1 cellular context compared by ENCODE assay signal in the genomic region with DNA sequence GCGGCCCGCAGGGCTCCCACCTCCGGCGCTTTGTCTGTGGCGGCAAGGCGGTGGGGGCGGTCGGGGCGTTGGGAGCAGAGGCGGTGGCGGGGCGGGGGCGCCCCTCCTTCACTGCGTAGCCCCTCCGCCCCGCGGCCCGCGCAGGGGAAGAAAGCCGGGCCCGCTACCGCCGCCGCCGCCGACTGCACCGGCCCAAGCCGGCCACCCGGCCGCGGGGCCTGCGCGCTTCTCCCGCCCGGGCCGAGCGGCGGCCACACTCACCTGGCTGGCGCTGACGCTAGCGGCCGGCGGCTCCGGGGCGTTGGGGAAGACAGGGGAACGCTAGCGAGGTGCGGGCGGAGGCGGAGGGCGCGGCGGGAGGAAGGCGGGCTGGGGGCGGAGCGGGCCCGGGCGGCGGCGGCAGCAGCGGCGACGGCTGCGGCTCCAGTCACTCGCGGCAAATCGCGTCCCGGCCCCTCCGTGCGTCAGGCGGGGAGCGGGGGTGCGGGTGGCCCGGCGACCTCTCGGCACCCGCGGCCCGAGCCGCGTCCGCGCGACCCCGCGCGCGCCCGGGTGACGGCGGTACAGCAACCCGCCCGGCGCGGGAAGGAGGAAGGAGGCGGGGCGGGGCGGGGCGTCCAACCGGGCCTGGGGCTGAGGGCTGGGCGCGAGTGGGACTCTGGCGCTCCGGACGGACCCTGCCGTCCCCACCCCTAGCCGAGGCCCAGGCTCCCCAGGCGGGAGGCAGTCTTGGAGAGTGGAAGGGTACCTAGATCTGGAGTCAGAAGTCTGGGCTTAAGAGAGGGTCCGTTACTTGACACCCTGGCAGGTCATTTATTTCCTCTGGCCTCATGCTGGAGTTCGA.
A peak's percentile ranks its signal among the peaks of the same experiment; 100 is the strongest.
TF ChIP-seq lines count a peak whose summit lies in the region.

A gene with protein sequence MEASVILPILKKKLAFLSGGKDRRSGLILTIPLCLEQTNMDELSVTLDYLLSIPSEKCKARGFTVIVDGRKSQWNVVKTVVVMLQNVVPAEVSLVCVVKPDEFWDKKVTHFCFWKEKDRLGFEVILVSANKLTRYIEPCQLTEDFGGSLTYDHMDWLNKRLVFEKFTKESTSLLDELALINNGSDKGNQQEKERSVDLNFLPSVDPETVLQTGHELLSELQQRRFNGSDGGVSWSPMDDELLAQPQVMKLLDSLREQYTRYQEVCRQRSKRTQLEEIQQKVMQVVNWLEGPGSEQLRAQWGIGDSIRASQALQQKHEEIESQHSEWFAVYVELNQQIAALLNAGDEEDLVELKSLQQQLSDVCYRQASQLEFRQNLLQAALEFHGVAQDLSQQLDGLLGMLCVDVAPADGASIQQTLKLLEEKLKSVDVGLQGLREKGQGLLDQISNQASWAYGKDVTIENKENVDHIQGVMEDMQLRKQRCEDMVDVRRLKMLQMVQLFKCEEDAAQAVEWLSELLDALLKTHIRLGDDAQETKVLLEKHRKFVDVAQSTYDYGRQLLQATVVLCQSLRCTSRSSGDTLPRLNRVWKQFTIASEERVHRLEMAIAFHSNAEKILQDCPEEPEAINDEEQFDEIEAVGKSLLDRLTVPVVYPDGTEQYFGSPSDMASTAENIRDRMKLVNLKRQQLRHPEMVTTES (minus strand): TSS at position 595 of the 844 bp plus-strand sequence. CDS start 72,991 bp downstream, outside the sequence.

TF ChIP-seq in HepG2, 621 proteins besides CTCF, POLR2A, EP300 and RAD21 (continued from another document and continues in another):
- TF ChIP-seq NKX3-1 (CRISPR knock-in tag; IDR thresholded peaks at IDR 0.05) = 0 out of 2 replicates have a peak, but pooled peaks have one; percentile 16
- TF ChIP-seq KLF16 (CRISPR knock-in tag; IDR thresholded peaks at IDR 0.05) = no peak
- TF ChIP-seq RORA (CRISPR knock-in tag; IDR thresholded peaks at IDR 0.05) = no peak
- TF ChIP-seq HDAC1 (CRISPR knock-in tag; IDR thresholded peaks at IDR 0.05) = no peak
- peak; percentile 56; the same call in 1 of the 2 replicates for TF ChIP-seq ZNF350 (CRISPR knock-in tag; IDR thresholded peaks at IDR 0.05; ENCODE audit: borderline replicate concordance, low read depth)
- no peak; the same call in 1 of the 2 replicates for TF ChIP-seq ZNF777 (CRISPR knock-in tag; IDR thresholded peaks at IDR 0.05)
- TF ChIP-seq, protein P1, sequence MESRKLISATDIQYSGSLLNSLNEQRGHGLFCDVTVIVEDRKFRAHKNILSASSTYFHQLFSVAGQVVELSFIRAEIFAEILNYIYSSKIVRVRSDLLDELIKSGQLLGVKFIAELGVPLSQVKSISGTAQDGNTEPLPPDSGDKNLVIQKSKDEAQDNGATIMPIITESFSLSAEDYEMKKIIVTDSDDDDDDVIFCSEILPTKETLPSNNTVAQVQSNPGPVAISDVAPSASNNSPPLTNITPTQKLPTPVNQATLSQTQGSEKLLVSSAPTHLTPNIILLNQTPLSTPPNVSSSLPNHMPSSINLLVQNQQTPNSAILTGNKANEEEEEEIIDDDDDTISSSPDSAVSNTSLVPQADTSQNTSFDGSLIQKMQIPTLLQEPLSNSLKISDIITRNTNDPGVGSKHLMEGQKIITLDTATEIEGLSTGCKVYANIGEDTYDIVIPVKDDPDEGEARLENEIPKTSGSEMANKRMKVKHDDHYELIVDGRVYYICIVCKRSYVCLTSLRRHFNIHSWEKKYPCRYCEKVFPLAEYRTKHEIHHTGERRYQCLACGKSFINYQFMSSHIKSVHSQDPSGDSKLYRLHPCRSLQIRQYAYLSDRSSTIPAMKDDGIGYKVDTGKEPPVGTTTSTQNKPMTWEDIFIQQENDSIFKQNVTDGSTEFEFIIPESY (CRISPR knock-in tag; IDR thresholded peaks at IDR 0.05) = no peak
- TF ChIP-seq, protein P2, sequence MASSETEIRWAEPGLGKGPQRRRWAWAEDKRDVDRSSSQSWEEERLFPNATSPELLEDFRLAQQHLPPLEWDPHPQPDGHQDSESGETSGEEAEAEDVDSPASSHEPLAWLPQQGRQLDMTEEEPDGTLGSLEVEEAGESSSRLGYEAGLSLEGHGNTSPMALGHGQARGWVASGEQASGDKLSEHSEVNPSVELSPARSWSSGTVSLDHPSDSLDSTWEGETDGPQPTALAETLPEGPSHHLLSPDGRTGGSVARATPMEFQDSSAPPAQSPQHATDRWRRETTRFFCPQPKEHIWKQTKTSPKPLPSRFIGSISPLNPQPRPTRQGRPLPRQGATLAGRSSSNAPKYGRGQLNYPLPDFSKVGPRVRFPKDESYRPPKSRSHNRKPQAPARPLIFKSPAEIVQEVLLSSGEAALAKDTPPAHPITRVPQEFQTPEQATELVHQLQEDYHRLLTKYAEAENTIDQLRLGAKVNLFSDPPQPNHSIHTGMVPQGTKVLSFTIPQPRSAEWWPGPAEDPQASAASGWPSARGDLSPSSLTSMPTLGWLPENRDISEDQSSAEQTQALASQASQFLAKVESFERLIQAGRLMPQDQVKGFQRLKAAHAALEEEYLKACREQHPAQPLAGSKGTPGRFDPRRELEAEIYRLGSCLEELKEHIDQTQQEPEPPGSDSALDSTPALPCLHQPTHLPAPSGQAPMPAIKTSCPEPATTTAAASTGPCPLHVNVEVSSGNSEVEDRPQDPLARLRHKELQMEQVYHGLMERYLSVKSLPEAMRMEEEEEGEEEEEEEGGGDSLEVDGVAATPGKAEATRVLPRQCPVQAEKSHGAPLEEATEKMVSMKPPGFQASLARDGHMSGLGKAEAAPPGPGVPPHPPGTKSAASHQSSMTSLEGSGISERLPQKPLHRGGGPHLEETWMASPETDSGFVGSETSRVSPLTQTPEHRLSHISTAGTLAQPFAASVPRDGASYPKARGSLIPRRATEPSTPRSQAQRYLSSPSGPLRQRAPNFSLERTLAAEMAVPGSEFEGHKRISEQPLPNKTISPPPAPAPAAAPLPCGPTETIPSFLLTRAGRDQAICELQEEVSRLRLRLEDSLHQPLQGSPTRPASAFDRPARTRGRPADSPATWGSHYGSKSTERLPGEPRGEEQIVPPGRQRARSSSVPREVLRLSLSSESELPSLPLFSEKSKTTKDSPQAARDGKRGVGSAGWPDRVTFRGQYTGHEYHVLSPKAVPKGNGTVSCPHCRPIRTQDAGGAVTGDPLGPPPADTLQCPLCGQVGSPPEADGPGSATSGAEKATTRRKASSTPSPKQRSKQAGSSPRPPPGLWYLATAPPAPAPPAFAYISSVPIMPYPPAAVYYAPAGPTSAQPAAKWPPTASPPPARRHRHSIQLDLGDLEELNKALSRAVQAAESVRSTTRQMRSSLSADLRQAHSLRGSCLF (CRISPR knock-in tag; IDR thresholded peaks at IDR 0.05; ENCODE audit: borderline replicate concordance) = no peak
- TF ChIP-seq, protein P3, sequence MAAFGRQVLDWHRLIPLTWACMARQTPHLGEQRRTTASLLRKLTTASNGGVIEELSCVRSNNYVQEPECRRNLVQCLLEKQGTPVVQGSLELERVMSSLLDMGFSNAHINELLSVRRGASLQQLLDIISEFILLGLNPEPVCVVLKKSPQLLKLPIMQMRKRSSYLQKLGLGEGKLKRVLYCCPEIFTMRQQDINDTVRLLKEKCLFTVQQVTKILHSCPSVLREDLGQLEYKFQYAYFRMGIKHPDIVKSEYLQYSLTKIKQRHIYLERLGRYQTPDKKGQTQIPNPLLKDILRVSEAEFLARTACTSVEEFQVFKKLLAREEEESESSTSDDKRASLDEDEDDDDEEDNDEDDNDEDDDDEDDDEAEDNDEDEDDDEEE (CRISPR knock-in tag; IDR thresholded peaks at IDR 0.05) = no peak
- TF ChIP-seq TP53 (CRISPR knock-in tag; conservative IDR thresholded peaks at IDR 0.05) = no peak
- TF ChIP-seq, protein P4, sequence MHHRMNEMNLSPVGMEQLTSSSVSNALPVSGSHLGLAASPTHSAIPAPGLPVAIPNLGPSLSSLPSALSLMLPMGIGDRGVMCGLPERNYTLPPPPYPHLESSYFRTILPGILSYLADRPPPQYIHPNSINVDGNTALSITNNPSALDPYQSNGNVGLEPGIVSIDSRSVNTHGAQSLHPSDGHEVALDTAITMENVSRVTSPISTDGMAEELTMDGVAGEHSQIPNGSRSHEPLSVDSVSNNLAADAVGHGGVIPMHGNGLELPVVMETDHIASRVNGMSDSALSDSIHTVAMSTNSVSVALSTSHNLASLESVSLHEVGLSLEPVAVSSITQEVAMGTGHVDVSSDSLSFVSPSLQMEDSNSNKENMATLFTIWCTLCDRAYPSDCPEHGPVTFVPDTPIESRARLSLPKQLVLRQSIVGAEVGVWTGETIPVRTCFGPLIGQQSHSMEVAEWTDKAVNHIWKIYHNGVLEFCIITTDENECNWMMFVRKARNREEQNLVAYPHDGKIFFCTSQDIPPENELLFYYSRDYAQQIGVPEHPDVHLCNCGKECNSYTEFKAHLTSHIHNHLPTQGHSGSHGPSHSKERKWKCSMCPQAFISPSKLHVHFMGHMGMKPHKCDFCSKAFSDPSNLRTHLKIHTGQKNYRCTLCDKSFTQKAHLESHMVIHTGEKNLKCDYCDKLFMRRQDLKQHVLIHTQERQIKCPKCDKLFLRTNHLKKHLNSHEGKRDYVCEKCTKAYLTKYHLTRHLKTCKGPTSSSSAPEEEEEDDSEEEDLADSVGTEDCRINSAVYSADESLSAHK (CRISPR knock-in tag; IDR thresholded peaks at IDR 0.05; ENCODE audit: borderline replicate concordance) = no peak
- TF ChIP-seq RBFOX2 (IDR thresholded peaks at IDR 0.05; ENCODE audit: low read depth, low read length) = peak; percentile 86
- TF ChIP-seq KMT2B (CRISPR knock-in tag; IDR thresholded peaks at IDR 0.05) = peak; percentile 57
- peak; percentile 77; the same call in 1 of the 2 replicates for TF ChIP-seq ZNF441 (CRISPR knock-in tag; IDR thresholded peaks at IDR 0.05; ENCODE audit: borderline replicate concordance)
- peak; percentile 90 for TF ChIP-seq SP5 (CRISPR knock-in tag; IDR thresholded peaks at IDR 0.05; ENCODE audit: borderline replicate concordance, low read depth)
- TF ChIP-seq, protein P5, sequence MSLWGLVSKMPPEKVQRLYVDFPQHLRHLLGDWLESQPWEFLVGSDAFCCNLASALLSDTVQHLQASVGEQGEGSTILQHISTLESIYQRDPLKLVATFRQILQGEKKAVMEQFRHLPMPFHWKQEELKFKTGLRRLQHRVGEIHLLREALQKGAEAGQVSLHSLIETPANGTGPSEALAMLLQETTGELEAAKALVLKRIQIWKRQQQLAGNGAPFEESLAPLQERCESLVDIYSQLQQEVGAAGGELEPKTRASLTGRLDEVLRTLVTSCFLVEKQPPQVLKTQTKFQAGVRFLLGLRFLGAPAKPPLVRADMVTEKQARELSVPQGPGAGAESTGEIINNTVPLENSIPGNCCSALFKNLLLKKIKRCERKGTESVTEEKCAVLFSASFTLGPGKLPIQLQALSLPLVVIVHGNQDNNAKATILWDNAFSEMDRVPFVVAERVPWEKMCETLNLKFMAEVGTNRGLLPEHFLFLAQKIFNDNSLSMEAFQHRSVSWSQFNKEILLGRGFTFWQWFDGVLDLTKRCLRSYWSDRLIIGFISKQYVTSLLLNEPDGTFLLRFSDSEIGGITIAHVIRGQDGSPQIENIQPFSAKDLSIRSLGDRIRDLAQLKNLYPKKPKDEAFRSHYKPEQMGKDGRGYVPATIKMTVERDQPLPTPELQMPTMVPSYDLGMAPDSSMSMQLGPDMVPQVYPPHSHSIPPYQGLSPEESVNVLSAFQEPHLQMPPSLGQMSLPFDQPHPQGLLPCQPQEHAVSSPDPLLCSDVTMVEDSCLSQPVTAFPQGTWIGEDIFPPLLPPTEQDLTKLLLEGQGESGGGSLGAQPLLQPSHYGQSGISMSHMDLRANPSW (CRISPR knock-in tag; IDR thresholded peaks at IDR 0.05; ENCODE audit: borderline replicate concordance) = peak; percentile 31; the same call in 1 of the 2 replicates
- no peak for TF ChIP-seq NPAS2 (CRISPR knock-in tag; IDR thresholded peaks at IDR 0.05; ENCODE audit: borderline replicate concordance)
- TF ChIP-seq, protein P6, sequence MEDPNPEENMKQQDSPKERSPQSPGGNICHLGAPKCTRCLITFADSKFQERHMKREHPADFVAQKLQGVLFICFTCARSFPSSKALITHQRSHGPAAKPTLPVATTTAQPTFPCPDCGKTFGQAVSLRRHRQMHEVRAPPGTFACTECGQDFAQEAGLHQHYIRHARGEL (CRISPR knock-in tag; IDR thresholded peaks at IDR 0.05) = no peak
- TF ChIP-seq, protein P7, sequence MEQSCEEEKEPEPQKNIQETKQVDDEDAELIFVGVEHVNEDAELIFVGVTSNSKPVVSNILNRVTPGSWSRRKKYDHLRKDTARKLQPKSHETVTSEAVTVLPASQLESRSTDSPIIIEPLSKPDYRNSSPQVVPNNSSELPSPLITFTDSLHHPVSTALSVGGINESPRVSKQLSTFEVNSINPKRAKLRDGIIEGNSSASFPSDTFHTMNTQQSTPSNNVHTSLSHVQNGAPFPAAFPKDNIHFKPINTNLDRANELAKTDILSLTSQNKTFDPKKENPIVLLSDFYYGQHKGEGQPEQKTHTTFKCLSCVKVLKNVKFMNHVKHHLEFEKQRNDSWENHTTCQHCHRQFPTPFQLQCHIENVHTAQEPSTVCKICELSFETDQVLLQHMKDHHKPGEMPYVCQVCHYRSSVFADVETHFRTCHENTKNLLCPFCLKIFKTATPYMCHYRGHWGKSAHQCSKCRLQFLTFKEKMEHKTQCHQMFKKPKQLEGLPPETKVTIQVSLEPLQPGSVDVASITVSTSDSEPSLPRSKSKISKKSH (CRISPR knock-in tag; IDR thresholded peaks at IDR 0.05; ENCODE audit: borderline replicate concordance) = no peak
- no peak; the same call in 1 of the 2 replicates for TF ChIP-seq KAT7 (CRISPR knock-in tag; IDR thresholded peaks at IDR 0.05; ENCODE audit: borderline replicate concordance)
- TF ChIP-seq, protein P8, sequence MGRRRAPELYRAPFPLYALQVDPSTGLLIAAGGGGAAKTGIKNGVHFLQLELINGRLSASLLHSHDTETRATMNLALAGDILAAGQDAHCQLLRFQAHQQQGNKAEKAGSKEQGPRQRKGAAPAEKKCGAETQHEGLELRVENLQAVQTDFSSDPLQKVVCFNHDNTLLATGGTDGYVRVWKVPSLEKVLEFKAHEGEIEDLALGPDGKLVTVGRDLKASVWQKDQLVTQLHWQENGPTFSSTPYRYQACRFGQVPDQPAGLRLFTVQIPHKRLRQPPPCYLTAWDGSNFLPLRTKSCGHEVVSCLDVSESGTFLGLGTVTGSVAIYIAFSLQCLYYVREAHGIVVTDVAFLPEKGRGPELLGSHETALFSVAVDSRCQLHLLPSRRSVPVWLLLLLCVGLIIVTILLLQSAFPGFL (CRISPR knock-in tag; IDR thresholded peaks at IDR 0.05) = no peak
- TF ChIP-seq, protein P9, sequence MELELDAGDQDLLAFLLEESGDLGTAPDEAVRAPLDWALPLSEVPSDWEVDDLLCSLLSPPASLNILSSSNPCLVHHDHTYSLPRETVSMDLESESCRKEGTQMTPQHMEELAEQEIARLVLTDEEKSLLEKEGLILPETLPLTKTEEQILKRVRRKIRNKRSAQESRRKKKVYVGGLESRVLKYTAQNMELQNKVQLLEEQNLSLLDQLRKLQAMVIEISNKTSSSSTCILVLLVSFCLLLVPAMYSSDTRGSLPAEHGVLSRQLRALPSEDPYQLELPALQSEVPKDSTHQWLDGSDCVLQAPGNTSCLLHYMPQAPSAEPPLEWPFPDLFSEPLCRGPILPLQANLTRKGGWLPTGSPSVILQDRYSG (CRISPR knock-in tag; IDR thresholded peaks at IDR 0.05) = no peak
- no peak for TF ChIP-seq MATR3 (CRISPR knock-in tag; IDR thresholded peaks at IDR 0.05)
- no peak for TF ChIP-seq THYN1 (CRISPR knock-in tag; IDR thresholded peaks at IDR 0.05; ENCODE audit: borderline replicate concordance, low read depth)
- TF ChIP-seq BRCA1 (CRISPR knock-in tag; IDR thresholded peaks at IDR 0.05) = no peak
- TF ChIP-seq ZNF572 (CRISPR knock-in tag; IDR thresholded peaks at IDR 0.05) = no peak; the same call in 1 of the 2 replicates
- peak; percentile 62; the same call in 1 of the 2 replicates for TF ChIP-seq ZNF558 (CRISPR knock-in tag; IDR thresholded peaks at IDR 0.05; ENCODE audit: borderline replicate concordance)
- TF ChIP-seq ZNF790 (CRISPR knock-in tag; IDR thresholded peaks at IDR 0.05; ENCODE audit: borderline replicate concordance) = peak; percentile 37; the same call in 1 of the 2 replicates
